ENCODE assay signal across 23 cellular contexts in the genomic region with DNA sequence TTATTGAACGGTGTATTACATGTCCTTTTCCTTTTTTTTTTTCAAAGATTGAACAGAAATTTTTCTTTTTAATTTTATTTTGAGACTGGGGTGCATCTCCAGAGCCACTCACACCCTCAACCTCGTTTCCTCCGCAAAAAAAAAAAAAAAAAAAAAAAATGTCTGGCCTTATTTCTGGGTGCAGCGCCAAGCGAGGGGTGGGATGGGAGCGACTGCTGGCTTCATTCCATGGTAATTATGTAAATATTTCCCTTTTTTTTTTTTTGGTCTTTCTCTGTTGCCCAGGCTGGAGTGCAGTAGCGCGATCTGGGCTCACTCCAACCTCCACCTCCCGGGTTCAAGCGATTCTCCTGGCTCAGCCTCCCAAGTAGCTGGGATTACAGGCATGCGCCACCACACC. TPM values are rescaled to one million over a fixed set of nuclear protein-coding genes. Genes with fewer than 3 reads are reported as not detected.
DNase-seq lines count a peak whose midpoint lies in the region; ATAC-seq and TF ChIP-seq lines count a peak whose summit lies in the region.
"Had no signal": no experiment of that assay in that cellular context is flagged by ENCODE, and none has a peak within 500 bp of the region (broad histone marks: within the 10 kb centered on the region; RNA-seq: fewer than 3 reads in every experiment).

No MANE protein-coding gene starts in this region.

- H3K4me3 ChIP-seq in esophagus squamous epithelium: no peak overlapping the region
- H3K4me3 ChIP-seq: psoas muscle, suprapubic skin had no signal

- H3K36me3 Mint-ChIP-seq in natural killer cell: no peaks in the 10 kb centered on the region
- H3K36me3 Mint-ChIP-seq in natural killer cell treated with Interleukin-12 subunit alpha and Interleukin-12 subunit beta and Interleukin-15 and Interleukin-18, amount 100 ng/mL, for 72 hours: no peaks in the 10 kb centered on the region
- H3K36me3 Mint-ChIP-seq in activated CD4-positive, alpha-beta memory T cell treated with anti-CD3 and anti-CD28 coated beads, Interleukin-2, amount 10 ng/mL, durations not matched to agents 7 days and 5 days (ENCODE audit: low read depth): peaks cover 48% of the 10 kb centered on the region

- H3K9me3 Mint-ChIP-seq in natural killer cell: no peaks in the 10 kb centered on the region
- H3K9me3 Mint-ChIP-seq in natural killer cell treated with Interleukin-12 subunit alpha and Interleukin-12 subunit beta and Interleukin-15 and Interleukin-18, amount 100 ng/mL, for 72 hours: no peaks in the 10 kb centered on the region
- no peaks in the 10 kb centered on the region for H3K9me3 Mint-ChIP-seq in activated CD4-positive, alpha-beta memory T cell treated with anti-CD3 and anti-CD28 coated beads, Interleukin-2, amount 10 ng/mL, durations not matched to agents 7 days and 5 days
- H3K9me3 Mint-ChIP-seq: activated naive CD8-positive, alpha-beta T cell treated with anti-CD3 and anti-CD28 coated beads, Interleukin-2, amount 10 ng/mL, durations not matched to agents 7 days and 5 days; activated T-cell treated with anti-CD3 and anti-CD28 coated beads, Interleukin-2, amount 50 U/mL, for 24 hours; GM23338; mesothelial cell of epicardium; nephron progenitor cell had no signal

- no peak for ATAC-seq in natural killer cell
- no peak for ATAC-seq in natural killer cell treated with Interleukin-12 subunit alpha and Interleukin-12 subunit beta and Interleukin-15 and Interleukin-18, amount 100 ng/mL, for 72 hours
- no peak for ATAC-seq in GM21390 (IDR thresholded peaks at IDR 0.05; ENCODE audit: unreplicated experiment)
- ATAC-seq: psoas muscle had no signal

- H3K27me3 ChIP-seq in esophagus squamous epithelium: no peaks in the 10 kb centered on the region
- H3K27me3 ChIP-seq: suprapubic skin had no signal

- H3K4me1 Mint-ChIP-seq in natural killer cell: peaks cover 42 to 45% of the 10 kb centered on the region in 2 donors
- peaks cover 27 to 35% of the 10 kb centered on the region in 2 donors for H3K4me1 Mint-ChIP-seq in natural killer cell treated with Interleukin-12 subunit alpha and Interleukin-12 subunit beta and Interleukin-15 and Interleukin-18, amount 100 ng/mL, for 72 hours (ENCODE audit: low read depth in 2 of 2)
- peaks cover 38% of the 10 kb centered on the region for H3K4me1 Mint-ChIP-seq in activated CD4-positive, alpha-beta memory T cell treated with anti-CD3 and anti-CD28 coated beads, Interleukin-2, amount 10 ng/mL, durations not matched to agents 7 days and 5 days

- intact Hi-C loops in natural killer cell (cut with micrococcal nuclease) (no loop called here), esophagus squamous epithelium (cut with DNase I) (no loop called here)

- no peak for DNase-seq in natural killer cell
- DNase-seq in natural killer cell treated with Interleukin-12 subunit alpha and Interleukin-12 subunit beta and Interleukin-15 and Interleukin-18, amount 100 ng/mL, for 72 hours (ENCODE audit: low spot score): no peak
- DNase-seq in RWPE1 (ENCODE audit: low spot score): no peak
- no peak for DNase-seq in esophagus squamous epithelium (lab: John Stamatoyannopoulos, UW)
- no peak for DNase-seq in activated CD4-positive, alpha-beta memory T cell treated with anti-CD3 and anti-CD28 coated beads, Interleukin-2, amount 10 ng/mL, durations not matched to agents 7 days and 5 days
- no peak for DNase-seq in cerebellar nuclear complex (lab: John Stamatoyannopoulos, UW)
- DNase-seq: activated CD4-positive, alpha-beta T cell treated with anti-CD3 and anti-CD28 coated beads, Interleukin-2, amount 50 U/mL, for 48 hours; activated naive CD8-positive, alpha-beta T cell treated with anti-CD3 and anti-CD28 coated beads, Interleukin-2, amount 10 ng/mL, durations not matched to agents 7 days and 5 days; activated T-cell treated with anti-CD3 and anti-CD28 coated beads, Interleukin-2, amount 50 U/mL, for 24 hours; COR-L47; dermis blood vessel endothelial cell; EL; Kasumi-1; NCI-H2107; NCI-H524; nephron progenitor cell; psoas muscle had no signal

- POLR2A ChIA-PET in RWPE1 (lab: Yijun Ruan, JAX; ENCODE audit: low non-redundant PET): interaction anchor here (0.6 to 1.0 kb wide), 2 partner anchors 30 to 1380 kb away, joined by 4 to 7 read pairs; no protein-coding TSS in a partner anchor
- POLR2A ChIA-PET in activated CD4-positive, alpha-beta memory T cell treated with anti-CD3 and anti-CD28 coated beads, Interleukin-2, amount 10 ng/mL, durations not matched to agents 7 days and 5 days (lab: Charles Lee): interaction anchor here (1.1 kb wide), 1 partner anchor 34 kb away, joined by 3 read pairs; no protein-coding TSS in a partner anchor

- TF ChIP-seq CTCF in natural killer cell (IDR thresholded peaks at IDR 0.05) (no peak), RWPE1 (conservative IDR thresholded peaks at IDR 0.05; ENCODE audit: low read depth) (no peak), esophagus squamous epithelium (IDR thresholded peaks at IDR 0.05) (no peak)

- peaks cover 29 to 54% (median 40%) of the 10 kb centered on the region in 3 donors for H3K4me1 ChIP-seq in esophagus squamous epithelium

- no peak for TF ChIP-seq POLR2A in esophagus squamous epithelium (IDR thresholded peaks at IDR 0.05)

- no peaks in the 10 kb centered on the region for H3K27me3 Mint-ChIP-seq in natural killer cell (ENCODE audit: low read depth in 2 of 2)
- no peaks in the 10 kb centered on the region for H3K27me3 Mint-ChIP-seq in natural killer cell treated with Interleukin-12 subunit alpha and Interleukin-12 subunit beta and Interleukin-15 and Interleukin-18, amount 100 ng/mL, for 72 hours
- H3K27me3 Mint-ChIP-seq in activated CD4-positive, alpha-beta memory T cell treated with anti-CD3 and anti-CD28 coated beads, Interleukin-2, amount 10 ng/mL, durations not matched to agents 7 days and 5 days: no peaks in the 10 kb centered on the region
- H3K27me3 Mint-ChIP-seq: activated naive CD8-positive, alpha-beta T cell treated with anti-CD3 and anti-CD28 coated beads, Interleukin-2, amount 10 ng/mL, durations not matched to agents 7 days and 5 days; activated T-cell treated with anti-CD3 and anti-CD28 coated beads, Interleukin-2, amount 50 U/mL, for 24 hours had no signal

- WGBS in esophagus squamous epithelium, 2 donors: 50 to 63% methylated on average over 10 to 11 of the region's 11 CpGs

- H3K27ac ChIP-seq in RWPE1: peak overlapping the region; percentile 100
- peak overlapping the region in 3 of 4 donors; percentile 71 to 99 (median 98) for H3K27ac ChIP-seq in esophagus squamous epithelium

- peaks cover 12 to 80% (median 16%) of the 10 kb centered on the region in 3 donors for H3K36me3 ChIP-seq in esophagus squamous epithelium

- H3K27ac Mint-ChIP-seq in natural killer cell: peak overlapping the region; percentile 99 to 100
- no peak overlapping the region for H3K27ac Mint-ChIP-seq in natural killer cell treated with Interleukin-12 subunit alpha and Interleukin-12 subunit beta and Interleukin-15 and Interleukin-18, amount 100 ng/mL, for 72 hours
- no peak overlapping the region for H3K27ac Mint-ChIP-seq in activated CD4-positive, alpha-beta memory T cell treated with anti-CD3 and anti-CD28 coated beads, Interleukin-2, amount 10 ng/mL, durations not matched to agents 7 days and 5 days
- H3K27ac Mint-ChIP-seq: GM23338, nephron progenitor cell had no signal

- no peaks in the 10 kb centered on the region for H3K9me3 ChIP-seq in esophagus squamous epithelium
- H3K9me3 ChIP-seq: psoas muscle, suprapubic skin had no signal

- CTCF ChIA-PET in RWPE1 (lab: Yijun Ruan, JAX): interaction anchor here (0.7 kb wide), 1 partner anchor 316 kb away, joined by 3 read pairs; no protein-coding TSS in a partner anchor
- CTCF ChIA-PET in activated CD4-positive, alpha-beta memory T cell treated with anti-CD3 and anti-CD28 coated beads, Interleukin-2, amount 10 ng/mL, durations not matched to agents 7 days and 5 days (lab: Charles Lee): no interaction called here

- peak overlapping the region; percentile 92 for H3K4me3 Mint-ChIP-seq in natural killer cell
- H3K4me3 Mint-ChIP-seq in natural killer cell treated with Interleukin-12 subunit alpha and Interleukin-12 subunit beta and Interleukin-15 and Interleukin-18, amount 100 ng/mL, for 72 hours: no peak overlapping the region
- H3K4me3 Mint-ChIP-seq in activated CD4-positive, alpha-beta memory T cell treated with anti-CD3 and anti-CD28 coated beads, Interleukin-2, amount 10 ng/mL, durations not matched to agents 7 days and 5 days: no peak overlapping the region
- H3K4me3 Mint-ChIP-seq: activated naive CD8-positive, alpha-beta T cell treated with anti-CD3 and anti-CD28 coated beads, Interleukin-2, amount 10 ng/mL, durations not matched to agents 7 days and 5 days; activated T-cell treated with anti-CD3 and anti-CD28 coated beads, Interleukin-2, amount 50 U/mL, for 24 hours had no signal

RNA-seq across cellular contexts. Expression of a gene that starts 36.9 kb away (rescaled TPM):
- 1 to 10 TPM; 5.8 to 5.9 (median 5.9) TPM for total RNA-seq in natural killer cell
- total RNA-seq in natural killer cell treated with Interleukin-12 subunit alpha and Interleukin-12 subunit beta and Interleukin-15 and Interleukin-18, amount 100 ng/mL, for 72 hours: 1 to 10 TPM; 8.3 to 9.7 TPM
- 10 to 100 TPM in 3 of 4 donors, 1 to 10 TPM in 1; 7.2 to 41.4 (median 16.9) TPM for total RNA-seq in esophagus squamous epithelium
- total RNA-seq in activated CD4-positive, alpha-beta memory T cell treated with anti-CD3 and anti-CD28 coated beads, Interleukin-2, amount 10 ng/mL, durations not matched to agents 7 days and 5 days: 10 to 100 TPM; 10.1 to 10.4 TPM

RNA-seq across cellular contexts. Expression of a gene that starts 44.8 kb away (rescaled TPM):
- total RNA-seq in natural killer cell (1 to 10 TPM; 2.6 to 6.3 (median 3.0) TPM), esophagus squamous epithelium (not detected)
- under 1 TPM in 1 of 2 donors, not detected in 1; 0.95 TPM for total RNA-seq in natural killer cell treated with Interleukin-12 subunit alpha and Interleukin-12 subunit beta and Interleukin-15 and Interleukin-18, amount 100 ng/mL, for 72 hours
- under 1 TPM; 0.65 to 0.95 TPM for total RNA-seq in activated CD4-positive, alpha-beta memory T cell treated with anti-CD3 and anti-CD28 coated beads, Interleukin-2, amount 10 ng/mL, durations not matched to agents 7 days and 5 days
- total RNA-seq: dermis blood vessel endothelial cell, epithelial cell of proximal tubule, GM23338, HT-29, psoas muscle, suprapubic skin had no signal

RNA-seq across cellular contexts. Expression of a gene that starts 57.8 kb away (rescaled TPM):
- total RNA-seq in natural killer cell (10 to 100 TPM; 52.2 to 56.6 (median 54.7) TPM), esophagus squamous epithelium (100 to 1,000 TPM; 114 to 129 (median 120) TPM)
- total RNA-seq in natural killer cell treated with Interleukin-12 subunit alpha and Interleukin-12 subunit beta and Interleukin-15 and Interleukin-18, amount 100 ng/mL, for 72 hours: 10 to 100 TPM; 53.0 to 83.6 TPM
- total RNA-seq in activated CD4-positive, alpha-beta memory T cell treated with anti-CD3 and anti-CD28 coated beads, Interleukin-2, amount 10 ng/mL, durations not matched to agents 7 days and 5 days: 10 to 100 TPM; 79.4 to 83.7 TPM

Comparison
In these comparisons a context has a peak if more than half of its experiments do, and no peak if none do; other contexts are left out.
1. H3K27ac Mint-ChIP-seq: peak in natural killer cell (2 of 2); none in natural killer cell treated with Interleukin-12 subunit alpha and Interleukin-12 subunit beta and Interleukin-15 and Interleukin-18, amount 100 ng/mL, for 72 hours (0 of 2) and activated CD4-positive, alpha-beta memory T cell treated with anti-CD3 and anti-CD28 coated beads, Interleukin-2, amount 10 ng/mL, durations not matched to agents 7 days and 5 days (single experiment).